ENCODE assay signal across 9 cellular contexts in genomic region chr14:60093606-60094005, GRCh38. TPM values are rescaled to one million over a fixed set of nuclear protein-coding genes. Genes with fewer than 3 reads are reported as not detected.
A peak's percentile ranks its signal among the peaks of the same experiment; 100 is the strongest.
DNase-seq lines count a peak whose midpoint lies in the region; ATAC-seq, FAIRE-seq and TF ChIP-seq lines count a peak whose summit lies in the region.
"Had no signal": no experiment of that assay in that cellular context is flagged by ENCODE, and none has a peak within 500 bp of the region (broad histone marks: within the 10 kb centered on the region; RNA-seq: fewer than 3 reads in every experiment).

No MANE protein-coding gene starts in this region.

- peak overlapping the region; percentile 90 to 98 (median 92) for H3K4me3 Mint-ChIP-seq in CD4-positive, alpha-beta memory T cell
- peak overlapping the region; percentile 92 for H3K4me3 Mint-ChIP-seq in natural killer cell

- peaks cover 65% of the 10 kb centered on the region for H3K79me2 ChIP-seq in Karpas-422 (ENCODE audit: low read length)

- in situ Hi-C loops in brain microvascular endothelial cell (cut with HindIII; ENCODE audit: low pct_ligation_motif_present, low sequenced_read_pairs) = no loop called here

- no peaks in the 10 kb centered on the region for H3K9me3 ChIP-seq in CD4-positive, alpha-beta memory T cell (ENCODE audit: control insufficient read depth in 1 of 2, low read length in 2 of 2)
- no peaks in the 10 kb centered on the region for H3K9me3 ChIP-seq in Karpas-422 (ENCODE audit: low read length)

- H3K36me3 Mint-ChIP-seq in CD4-positive, alpha-beta memory T cell = peaks cover 15 to 38% of the 10 kb centered on the region in 2 donors
- H3K36me3 Mint-ChIP-seq in natural killer cell = no peaks in the 10 kb centered on the region

- TF ChIP-seq CTCF in brain microvascular endothelial cell (IDR thresholded peaks at IDR 0.05; ENCODE audit: low read depth, low read length, missing control alignments) (no peak), natural killer cell (IDR thresholded peaks at IDR 0.05) (no peak), GM20000 (IDR thresholded peaks at IDR 0.05; ENCODE audit: extremely low read depth, missing control alignments) (no peak)

- H3K4me3 ChIP-seq in CD4-positive, alpha-beta memory T cell (ENCODE audit: low read length in 2 of 2) = peak overlapping the region; percentile 66 to 71
- H3K4me3 ChIP-seq in Karpas-422 (ENCODE audit: low read length) (peak overlapping the region; percentile 85), brain microvascular endothelial cell (ENCODE audit: low read depth, low read length) (peak overlapping the region; percentile 86)

- H3K9ac ChIP-seq in Karpas-422 (ENCODE audit: low read length) = peak overlapping the region; percentile 83

- no peaks in the 10 kb centered on the region for H3K27me3 Mint-ChIP-seq in CD4-positive, alpha-beta memory T cell
- peaks cover 0 to 9% of the 10 kb centered on the region in 2 donors for H3K27me3 Mint-ChIP-seq in natural killer cell (ENCODE audit: low read depth in 2 of 2)

- H4K20me1 ChIP-seq in Karpas-422 (ENCODE audit: insufficient read depth, low read depth, low read length) = peaks cover 28% of the 10 kb centered on the region

- H3K36me3 ChIP-seq in CD4-positive, alpha-beta memory T cell (ENCODE audit: insufficient read depth, low read length) = peaks cover 4% of the 10 kb centered on the region
- H3K36me3 ChIP-seq in Karpas-422 (ENCODE audit: insufficient read depth, low read length) (peaks cover 6% of the 10 kb centered on the region; the same call in 1 of the 2 replicates), brain microvascular endothelial cell (replicated peaks) (peaks cover 2% of the 10 kb centered on the region)

- H3K9me3 Mint-ChIP-seq in CD4-positive, alpha-beta memory T cell = no peaks in the 10 kb centered on the region
- no peaks in the 10 kb centered on the region for H3K9me3 Mint-ChIP-seq in natural killer cell

- no peaks in the 10 kb centered on the region for H3K27me3 ChIP-seq in CD4-positive, alpha-beta memory T cell (ENCODE audit: insufficient read depth, low read length)
- no peaks in the 10 kb centered on the region for H3K27me3 ChIP-seq in Karpas-422 (ENCODE audit: low read length)
- no peaks in the 10 kb centered on the region for H3K27me3 ChIP-seq in brain microvascular endothelial cell (replicated peaks)

- H3K9me2 ChIP-seq in Karpas-422 (replicated peaks; ENCODE audit: insufficient read depth, low read length) = no peaks in the 10 kb centered on the region

- H3K27ac Mint-ChIP-seq in CD4-positive, alpha-beta memory T cell = peak overlapping the region; percentile 63 to 100 (median 95)
- H3K27ac Mint-ChIP-seq in natural killer cell = peak overlapping the region; percentile 94 to 96

- no peak for DNase-seq in CD4-positive, alpha-beta memory T cell
- DNase-seq in Karpas-422 (peak; percentile 78), brain microvascular endothelial cell (no peak), natural killer cell (no peak), frontal cortex (ENCODE audit: low spot score in 2 of 2) (no peak), Ammon's horn (ENCODE audit: low spot score) (no peak), GM20000 (ENCODE audit: low spot score) (no peak), NCI-H2227 (lab: John Stamatoyannopoulos, UW; ENCODE audit: unreplicated experiment) (no peak)
- DNase-seq: SHP77 had no signal

- H3K4me1 Mint-ChIP-seq in CD4-positive, alpha-beta memory T cell = peaks cover 35 to 64% (median 41%) of the 10 kb centered on the region in 4 donors
- H3K4me1 Mint-ChIP-seq in natural killer cell = peaks cover 56 to 64% of the 10 kb centered on the region in 2 donors

- CTCF ChIA-PET in CD4-positive, alpha-beta memory T cell (lab: Charles Lee; ENCODE audit: partially characterized antibody) = interaction anchor here (0.7 to 1.0 kb wide), 3 partner anchors 58 to 129 kb away, joined by 3 read pairs; no protein-coding TSS in a partner anchor

- ATAC-seq in natural killer cell = no peak

- H3K4me2 ChIP-seq in Karpas-422 (ENCODE audit: low read depth, low read length, poor library complexity, severe bottlenecking) = peak overlapping the region; percentile 81

- H2AFZ ChIP-seq in Karpas-422 (ENCODE audit: low read length) = no peak overlapping the region

- FAIRE-seq in frontal cortex (lab: Jason Lieb, UNC) = no peak

- peak overlapping the region; percentile 99 for H3K27ac ChIP-seq in CD4-positive, alpha-beta memory T cell (ENCODE audit: low read depth, low read length)
- H3K27ac ChIP-seq in Karpas-422 (ENCODE audit: low read length) (peak overlapping the region; percentile 87; the same call in 1 of the 2 replicates), brain microvascular endothelial cell (peak overlapping the region; percentile 96)

- intact Hi-C loops in CD4-positive, alpha-beta memory T cell (cut with micrococcal nuclease) = loop anchor here (2.0 kb wide), 1 partner anchor 59 kb away; no protein-coding TSS in a partner anchor
- intact Hi-C loops in natural killer cell (cut with micrococcal nuclease) = loop anchor here (2.0 to 5.0 kb wide), 4 partner anchors 61 to 611 kb away; partner anchors contain the start of genes DHRS7, JKAMP, L3HYPDH and PPM1A

- POLR2A ChIA-PET in CD4-positive, alpha-beta memory T cell (lab: Charles Lee; ENCODE audit: partially characterized antibody) = interaction anchor here (4.0 to 6.0 kb wide), 3 partner anchors 58 to 155 kb away, joined by 15 to 78 read pairs (median 61); partner anchors contain the start of genes DHRS7 and PPM1A

- H3K4me1 ChIP-seq in CD4-positive, alpha-beta memory T cell (ENCODE audit: insufficient read depth, low read length) = peaks cover 34% of the 10 kb centered on the region
- H3K4me1 ChIP-seq in Karpas-422 (ENCODE audit: low read length) = peaks cover 39% of the 10 kb centered on the region

RNA-seq across cellular contexts. Expression of gene PCNX4, which starts 1.9 kb away (rescaled TPM):
- 10 to 100 TPM; 41.5 to 53.0 TPM for total RNA-seq in CD4-positive, alpha-beta memory T cell
- polyA plus RNA-seq in CD4-positive, alpha-beta memory T cell = 10 to 100 TPM; 13.5 to 19.0 TPM
- total RNA-seq in Karpas-422 (2014; rRNA removed; shearing (Covaris generic); ENCODE audit: low replicate concordance) = 53.3 and 98.8 TPM in 2 replicates
- total RNA-seq in natural killer cell = 10 to 100 TPM; 51.7 to 78.3 (median 58.3) TPM
- 98.6 TPM for total RNA-seq in frontal cortex
